ENCODE assay signal across 1 cellular context in genomic region chr14:75604979-75605825, GRCh38.
TF ChIP-seq lines count a peak whose summit lies in the region.

No MANE protein-coding gene starts in this region.

TF ChIP-seq in GM12878, 131 proteins besides CTCF, POLR2A, EP300 and RAD21 (continued from another document):
- TF ChIP-seq NFXL1 (IDR thresholded peaks at IDR 0.05; ENCODE audit: borderline replicate concordance) (no peak), SPI1 (IDR thresholded peaks at IDR 0.05; ENCODE audit: borderline replicate concordance, insufficient read depth, low read depth, low read length) (peak; percentile 52; the same call in 1 of the 2 replicates)
